In genomic region chr4:137363496-137363895, GRCh38 we compare ENCODE assay signal across 1 cellular context.
TF ChIP-seq lines count a peak whose summit lies in the region.

No MANE protein-coding gene starts in this region.

TF ChIP-seq in IMR-90, 13 proteins besides CTCF, POLR2A, EP300 and RAD21 (continued from another document):
- 0 out of 2 replicates have a peak, but pooled peaks have one; percentile 10 for TF ChIP-seq CEBPB (IDR thresholded peaks at IDR 0.05; ENCODE audit: low read depth, low read length)
- TF ChIP-seq MXI1 (IDR thresholded peaks at IDR 0.05; ENCODE audit: borderline replicate concordance, low read depth, low read length), result no peak
